Comparison of ENCODE assay signal across 8 cellular contexts in the genomic region with DNA sequence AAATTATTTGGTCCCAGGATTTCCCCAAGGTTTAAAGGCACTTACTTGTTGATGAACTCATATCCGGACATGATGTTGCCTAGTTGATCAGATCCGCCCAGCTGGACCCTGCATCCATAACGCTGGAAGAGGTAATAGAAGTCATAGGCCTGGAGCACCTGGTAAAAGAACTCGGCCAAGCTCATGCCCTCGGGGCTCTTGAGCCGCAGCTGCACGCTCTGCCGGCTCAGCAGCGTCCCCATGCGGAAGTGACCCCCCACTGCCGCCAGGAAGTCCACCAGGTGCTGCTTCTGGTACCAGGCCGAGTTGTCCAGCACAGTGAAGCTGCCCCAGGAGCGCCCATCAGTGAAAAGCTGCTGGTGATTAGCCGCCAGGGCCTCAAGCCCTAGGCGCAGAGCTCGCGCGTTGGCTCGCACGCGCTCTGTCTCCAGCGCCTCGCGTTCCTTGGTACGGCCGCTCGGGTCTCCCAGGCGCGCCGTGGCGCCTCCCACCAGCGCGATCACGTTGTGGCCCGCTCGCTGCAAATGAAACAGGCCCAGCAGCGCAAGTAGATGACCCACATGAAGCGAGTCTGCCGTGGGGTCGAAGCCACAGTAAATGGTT. TPM values are rescaled to one million over a fixed set of nuclear protein-coding genes. Genes with fewer than 3 reads are reported as not detected.
DNase-seq lines count a peak whose midpoint lies in the region; ATAC-seq, FAIRE-seq and TF ChIP-seq lines count a peak whose summit lies in the region.

No MANE protein-coding gene starts in this region.

- peaks cover 4% of the 10 kb centered on the region; the same call in 1 of the 2 replicates for H4K20me1 ChIP-seq in DND-41 (ENCODE audit: insufficient read depth, low read length)

- peaks cover 39% of the 10 kb centered on the region for H3K79me2 ChIP-seq in DND-41 (ENCODE audit: insufficient read depth, low read length)

- H3K36me3 ChIP-seq in DND-41 (ENCODE audit: insufficient read depth, low read length) (peaks cover 39% of the 10 kb centered on the region), suprapubic skin (peaks cover 31% of the 10 kb centered on the region)

- peak overlapping the region; percentile 92 for H3K9ac ChIP-seq in DND-41 (ENCODE audit: low read depth, low read length)

- peak; percentile 53; the same call in 1 of the 2 replicates for TF ChIP-seq RAD21 in Ishikawa (IDR thresholded peaks at IDR 0.05; ENCODE audit: low read depth)

- H3K4me3 ChIP-seq in DND-41 (ENCODE audit: low read depth in 1 of 2, low read length in 2 of 2) (peak overlapping the region; percentile 73 to 88), suprapubic skin (peak overlapping the region; percentile 92)

- peak overlapping the region; percentile 85 for H2AFZ ChIP-seq in DND-41 (ENCODE audit: low read depth, low read length)

- no peak for FAIRE-seq in frontal cortex (lab: Jason Lieb, UNC)

- H3K27ac ChIP-seq in DND-41 (ENCODE audit: low read length) (peak overlapping the region; percentile 82), suprapubic skin (peak overlapping the region; percentile 91)

- no peaks in the 10 kb centered on the region for H3K27me3 ChIP-seq in DND-41 (ENCODE audit: insufficient read depth, low read length, poor library complexity)
- no peaks in the 10 kb centered on the region for H3K27me3 ChIP-seq in suprapubic skin

- TF ChIP-seq EP300 in Ishikawa (IDR thresholded peaks at IDR 0.05; ENCODE audit: borderline replicate concordance), result no peak
- TF ChIP-seq EP300 in suprapubic skin (IDR thresholded peaks at IDR 0.05), result no peak

- DNase-seq in DND-41, result peak; percentile 68
- DNase-seq in RPMI8226, result peak; percentile 91
- peak; percentile 32 for DNase-seq in activated gamma-delta T cell (lab: John Stamatoyannopoulos, UW)
- DNase-seq in frontal cortex (ENCODE audit: low spot score in 2 of 2), result peak; percentile 13 to 14
- DNase-seq in non-pigmented ciliary epithelial cell (ENCODE audit: low read depth), result peak; percentile 72
- DNase-seq in suprapubic skin (ENCODE audit: low spot score in 2 of 2), result peak; percentile 78 to 82

- ATAC-seq in DND-41 (ENCODE audit: insufficient read depth, low read depth), result peak; percentile 70
- peak; percentile 68 for ATAC-seq in GM21717 (IDR thresholded peaks at IDR 0.05; ENCODE audit: unreplicated experiment)

- peaks cover 29% of the 10 kb centered on the region for H3K4me1 ChIP-seq in DND-41 (ENCODE audit: insufficient read depth, low read length)
- peaks cover 18% of the 10 kb centered on the region for H3K4me1 ChIP-seq in suprapubic skin

- no peak for TF ChIP-seq POLR2A in suprapubic skin (IDR thresholded peaks at IDR 0.05)

- peak; percentile 76 for TF ChIP-seq CTCF in DND-41 (IDR thresholded peaks at IDR 0.05; ENCODE audit: borderline replicate concordance, extremely low read depth, low read length, poor library complexity, severe bottlenecking)
- peak in 1 of 2 donors; percentile 73 for TF ChIP-seq CTCF in suprapubic skin (IDR thresholded peaks at IDR 0.05)

- 0% methylated on average over 11 of the region's 40 CpGs for WGBS in suprapubic skin

- H3K4me2 ChIP-seq in DND-41 (ENCODE audit: insufficient read depth, low read length), result peak overlapping the region; percentile 71

- no peaks in the 10 kb centered on the region for H3K9me3 ChIP-seq in DND-41 (ENCODE audit: insufficient read depth, low read length, severe bottlenecking)
- no peaks in the 10 kb centered on the region for H3K9me3 ChIP-seq in suprapubic skin

TF ChIP-seq in Ishikawa, 13 proteins besides CTCF, POLR2A, EP300 and RAD21:
- peak; percentile 54; the same call in 1 of the 2 replicates for TF ChIP-seq TCF12 (IDR thresholded peaks at IDR 0.05; ENCODE audit: low read depth)
- TF ChIP-seq, protein P1, sequence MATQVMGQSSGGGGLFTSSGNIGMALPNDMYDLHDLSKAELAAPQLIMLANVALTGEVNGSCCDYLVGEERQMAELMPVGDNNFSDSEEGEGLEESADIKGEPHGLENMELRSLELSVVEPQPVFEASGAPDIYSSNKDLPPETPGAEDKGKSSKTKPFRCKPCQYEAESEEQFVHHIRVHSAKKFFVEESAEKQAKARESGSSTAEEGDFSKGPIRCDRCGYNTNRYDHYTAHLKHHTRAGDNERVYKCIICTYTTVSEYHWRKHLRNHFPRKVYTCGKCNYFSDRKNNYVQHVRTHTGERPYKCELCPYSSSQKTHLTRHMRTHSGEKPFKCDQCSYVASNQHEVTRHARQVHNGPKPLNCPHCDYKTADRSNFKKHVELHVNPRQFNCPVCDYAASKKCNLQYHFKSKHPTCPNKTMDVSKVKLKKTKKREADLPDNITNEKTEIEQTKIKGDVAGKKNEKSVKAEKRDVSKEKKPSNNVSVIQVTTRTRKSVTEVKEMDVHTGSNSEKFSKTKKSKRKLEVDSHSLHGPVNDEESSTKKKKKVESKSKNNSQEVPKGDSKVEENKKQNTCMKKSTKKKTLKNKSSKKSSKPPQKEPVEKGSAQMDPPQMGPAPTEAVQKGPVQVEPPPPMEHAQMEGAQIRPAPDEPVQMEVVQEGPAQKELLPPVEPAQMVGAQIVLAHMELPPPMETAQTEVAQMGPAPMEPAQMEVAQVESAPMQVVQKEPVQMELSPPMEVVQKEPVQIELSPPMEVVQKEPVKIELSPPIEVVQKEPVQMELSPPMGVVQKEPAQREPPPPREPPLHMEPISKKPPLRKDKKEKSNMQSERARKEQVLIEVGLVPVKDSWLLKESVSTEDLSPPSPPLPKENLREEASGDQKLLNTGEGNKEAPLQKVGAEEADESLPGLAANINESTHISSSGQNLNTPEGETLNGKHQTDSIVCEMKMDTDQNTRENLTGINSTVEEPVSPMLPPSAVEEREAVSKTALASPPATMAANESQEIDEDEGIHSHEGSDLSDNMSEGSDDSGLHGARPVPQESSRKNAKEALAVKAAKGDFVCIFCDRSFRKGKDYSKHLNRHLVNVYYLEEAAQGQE (IDR thresholded peaks at IDR 0.05; ENCODE audit: low read depth), result no peak
- TF ChIP-seq, protein P2, sequence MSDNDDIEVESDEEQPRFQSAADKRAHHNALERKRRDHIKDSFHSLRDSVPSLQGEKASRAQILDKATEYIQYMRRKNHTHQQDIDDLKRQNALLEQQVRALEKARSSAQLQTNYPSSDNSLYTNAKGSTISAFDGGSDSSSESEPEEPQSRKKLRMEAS (IDR thresholded peaks at IDR 0.05), result peak; percentile 82
TF ChIP-seq in Ishikawa: peak in this region for 2.

RNA-seq across cellular contexts. Expression of a gene that starts 0.5 kb away (rescaled TPM):
- total RNA-seq in frontal cortex (24.1 TPM), suprapubic skin (10 to 100 TPM; 17.1 to 26.5 (median 23.1) TPM)

Comparison
In these comparisons a context has a peak if more than half of its experiments do, and no peak if none do; other contexts are left out.
1. Peak in every context shown above with its lines: DNase-seq, ATAC-seq, H3K4me3 ChIP-seq and H3K27ac ChIP-seq.
2. DNase-seq: peak in every context shown above with its lines; median percentile 91 in RPMI8226; 80 in suprapubic skin; 72 in non-pigmented ciliary epithelial cell; 68 in DND-41; 32 in activated gamma-delta T cell; 14 in frontal cortex.